1 cellular context compared by ENCODE assay signal in genomic region chr19:2327773-2328400, GRCh38.
TF ChIP-seq lines count a peak whose summit lies in the region.

No MANE protein-coding gene starts in this region.

TF ChIP-seq in K562, 482 proteins besides CTCF, POLR2A, EP300 and RAD21 (continues in another document):
- TF ChIP-seq MEIS2 (IDR thresholded peaks at IDR 0.05; ENCODE audit: partially characterized antibody) (peak; percentile 2), SMAD3 (CRISPR knock-in tag; conservative IDR thresholded peaks at IDR 0.05) (no peak), ZNF165 (CRISPR knock-in tag; IDR thresholded peaks at IDR 0.05; ENCODE audit: borderline replicate concordance) (no peak), TBP (optimal IDR thresholded peaks at IDR 0.05; ENCODE audit: low read depth, low read length) (no peak), MCM5 (IDR thresholded peaks at IDR 0.05; ENCODE audit: low read depth) (no peak), PRMT5 (CRISPR knock-in tag; IDR thresholded peaks at IDR 0.05) (no peak), GABPB1 (CRISPR knock-in tag; IDR thresholded peaks at IDR 0.05) (no peak), EGR1 (conservative IDR thresholded peaks at IDR 0.05) (no peak), KHSRP (IDR thresholded peaks at IDR 0.05) (no peak), KLF6 (CRISPR knock-in tag; IDR thresholded peaks at IDR 0.05; ENCODE audit: borderline replicate concordance) (no peak), NFIC (IDR thresholded peaks at IDR 0.05) (no peak), ELF2 (CRISPR knock-in tag; IDR thresholded peaks at IDR 0.05) (0 out of 2 replicates have a peak, but pooled peaks have one; percentile 35), TEAD4 (IDR thresholded peaks at IDR 0.05; ENCODE audit: low read length) (no peak), TEAD4 (CRISPR knock-in tag; IDR thresholded peaks at IDR 0.05; ENCODE audit: borderline replicate concordance) (no peak), RBM25 (IDR thresholded peaks at IDR 0.05; ENCODE audit: low read depth, low read length, severe bottlenecking) (no peak), HOXB6 (CRISPR knock-in tag; IDR thresholded peaks at IDR 0.05; ENCODE audit: borderline replicate concordance) (no peak), REST (CRISPR knock-in tag; IDR thresholded peaks at IDR 0.05; ENCODE audit: low read depth) (0 out of 2 replicates have a peak, but pooled peaks have one; percentile 9), ZNF184 (CRISPR knock-in tag; IDR thresholded peaks at IDR 0.05) (no peak), RHOXF2B (CRISPR knock-in tag; conservative IDR thresholded peaks at IDR 0.05) (no peak), ZNF699 (CRISPR knock-in tag; IDR thresholded peaks at IDR 0.05; ENCODE audit: insufficient replicate concordance) (no peak), ZNF639 (CRISPR knock-in tag; conservative IDR thresholded peaks at IDR 0.05 in 1 of 2, IDR thresholded peaks at IDR 0.05 in 1 of 2) (0 out of 4 replicates have a peak, but pooled peaks of 1 of the 2 experiments have one; percentile 10), RBFOX2 (IDR thresholded peaks at IDR 0.05; ENCODE audit: low read depth, low read length) (no peak), ATF4 (CRISPR knock-in tag; IDR thresholded peaks at IDR 0.05) (no peak), TOE1 (IDR thresholded peaks at IDR 0.05; ENCODE audit: borderline replicate concordance) (0 out of 2 replicates have a peak, but pooled peaks have one; percentile 18), TOE1 (CRISPR knock-in tag; IDR thresholded peaks at IDR 0.05; ENCODE audit: borderline replicate concordance, low read depth) (no peak), PKNOX1 (IDR thresholded peaks at IDR 0.05) (peak; percentile 50), SIRT6 (IDR thresholded peaks at IDR 0.05; ENCODE audit: low read depth, low read length) (no peak), ZNF197 (CRISPR knock-in tag; IDR thresholded peaks at IDR 0.05; ENCODE audit: low read depth) (no peak), MED1 (CRISPR knock-in tag; IDR thresholded peaks at IDR 0.05; ENCODE audit: borderline replicate concordance) (no peak), KLF10 (CRISPR knock-in tag; IDR thresholded peaks at IDR 0.05) (no peak), FOXA3 (CRISPR knock-in tag; conservative IDR thresholded peaks at IDR 0.05 in 1 of 2, IDR thresholded peaks at IDR 0.05 in 1 of 2) (no peak), CHD2 (IDR thresholded peaks at IDR 0.05; ENCODE audit: low read depth, low read length) (no peak), NCOR1 (IDR thresholded peaks at IDR 0.05) (no peak), ZNF444 (CRISPR knock-in tag; IDR thresholded peaks at IDR 0.05) (no peak), ZNF133 (CRISPR knock-in tag; IDR thresholded peaks at IDR 0.05) (no peak), USF2 (CRISPR knock-in tag; IDR thresholded peaks at IDR 0.05) (no peak), BRF1 (IDR thresholded peaks at IDR 0.05; ENCODE audit: borderline replicate concordance, extremely low read depth, insufficient read length) (no peak), LEF1 (IDR thresholded peaks at IDR 0.05) (no peak), LCOR (CRISPR knock-in tag; IDR thresholded peaks at IDR 0.05) (no peak), MIER1 (IDR thresholded peaks at IDR 0.05; ENCODE audit: low read depth) (0 out of 2 replicates have a peak, but pooled peaks have one; percentile 64), ZNF395 (CRISPR knock-in tag; IDR thresholded peaks at IDR 0.05) (no peak), DPF2 (IDR thresholded peaks at IDR 0.05) (peak; percentile 9; the same call in 1 of the 2 replicates), BRF2 (IDR thresholded peaks at IDR 0.05; ENCODE audit: borderline replicate concordance, insufficient read depth, insufficient read length) (no peak), NR2C1 (IDR thresholded peaks at IDR 0.05) (no peak), NR2C1 (tag; IDR thresholded peaks at IDR 0.05) (no peak), ZFP91 (CRISPR knock-in tag; IDR thresholded peaks at IDR 0.05) (no peak), PURB (CRISPR knock-in tag; IDR thresholded peaks at IDR 0.05; ENCODE audit: low read depth) (no peak), CSDE1 (IDR thresholded peaks at IDR 0.05) (no peak), ZNF24 (IDR thresholded peaks at IDR 0.05) (no peak), TFE3 (CRISPR knock-in tag; IDR thresholded peaks at IDR 0.05) (no peak), YBX1 (IDR thresholded peaks at IDR 0.05) (no peak), ZBTB12 (CRISPR knock-in tag; IDR thresholded peaks at IDR 0.05) (no peak), BDP1 (IDR thresholded peaks at IDR 0.05; ENCODE audit: insufficient read depth, insufficient read length) (no peak), RNF2 (IDR thresholded peaks at IDR 0.05) (no peak), DACH1 (IDR thresholded peaks at IDR 0.05; ENCODE audit: partially characterized antibody) (no peak), CGGBP1 (CRISPR knock-in tag; IDR thresholded peaks at IDR 0.05) (no peak), ZNF239 (CRISPR knock-in tag; IDR thresholded peaks at IDR 0.05) (no peak), TBL1XR1 (IDR thresholded peaks at IDR 0.05; ENCODE audit: low read length in 2 of 2) (no peak)
